ENCODE assay signal across 1 cellular context in genomic region chr3:195425849-195426248, GRCh38.
TF ChIP-seq lines count a peak whose summit lies in the region.

No MANE protein-coding gene starts in this region.

TF ChIP-seq in HEK293, 187 proteins besides CTCF, POLR2A, EP300 and RAD21 (continued from another document and continues in another):
- no peak for TF ChIP-seq PRDM2 (tag by site-specific recombination; IDR thresholded peaks at IDR 0.05; ENCODE audit: borderline replicate concordance)
- TF ChIP-seq ZNF2 (tag by site-specific recombination; IDR thresholded peaks at IDR 0.05), result peak; percentile 79; the same call in 1 of the 2 replicates
- no peak for TF ChIP-seq HOXA7 (CRISPR knock-in tag; IDR thresholded peaks at IDR 0.05; ENCODE audit: borderline replicate concordance)
- peak; percentile 65; the same call in 1 of the 2 replicates for TF ChIP-seq OVOL3 (tag by site-specific recombination; IDR thresholded peaks at IDR 0.05)
- peak; percentile 89 for TF ChIP-seq OSR2 (tag by site-specific recombination; IDR thresholded peaks at IDR 0.05)
- no peak for TF ChIP-seq ZNF514 (tag by site-specific recombination; IDR thresholded peaks at IDR 0.05)
- peak; percentile 92 for TF ChIP-seq ZNF580 (tag by site-specific recombination; IDR thresholded peaks at IDR 0.05)
- no peak for TF ChIP-seq ZNF585B (tag by site-specific recombination; IDR thresholded peaks at IDR 0.05)
- TF ChIP-seq BCL11A (tag by site-specific recombination; IDR thresholded peaks at IDR 0.05; ENCODE audit: low read depth), result peak; percentile 63; the same call in 1 of the 2 replicates
- TF ChIP-seq ZFP69B (tag by site-specific recombination; IDR thresholded peaks at IDR 0.05), result 0 out of 2 replicates have a peak, but pooled peaks have one; percentile 52
- TF ChIP-seq GLIS1 (tag by site-specific recombination; IDR thresholded peaks at IDR 0.05), result no peak
- TF ChIP-seq, protein P1, sequence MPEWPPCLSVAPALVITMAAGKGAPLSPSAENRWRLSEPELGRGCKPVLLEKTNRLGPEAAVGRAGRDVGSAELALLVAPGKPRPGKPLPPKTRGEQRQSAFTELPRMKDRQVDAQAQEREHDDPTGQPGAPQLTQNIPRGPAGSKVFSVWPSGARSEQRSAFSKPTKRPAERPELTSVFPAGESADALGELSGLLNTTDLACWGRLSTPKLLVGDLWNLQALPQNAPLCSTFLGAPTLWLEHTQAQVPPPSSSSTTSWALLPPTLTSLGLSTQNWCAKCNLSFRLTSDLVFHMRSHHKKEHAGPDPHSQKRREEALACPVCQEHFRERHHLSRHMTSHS (tag by site-specific recombination; IDR thresholded peaks at IDR 0.05), result no peak
- TF ChIP-seq GLI2 (tag by site-specific recombination; IDR thresholded peaks at IDR 0.05; ENCODE audit: borderline replicate concordance, low read depth), result peak; percentile 88
- peak; percentile 35; the same call in 1 of the 2 replicates for TF ChIP-seq ZNF24 (tag by site-specific recombination; IDR thresholded peaks at IDR 0.05)
- TF ChIP-seq ZNF560 (tag by site-specific recombination; IDR thresholded peaks at IDR 0.05; ENCODE audit: borderline replicate concordance), result no peak
- TF ChIP-seq, protein P2, sequence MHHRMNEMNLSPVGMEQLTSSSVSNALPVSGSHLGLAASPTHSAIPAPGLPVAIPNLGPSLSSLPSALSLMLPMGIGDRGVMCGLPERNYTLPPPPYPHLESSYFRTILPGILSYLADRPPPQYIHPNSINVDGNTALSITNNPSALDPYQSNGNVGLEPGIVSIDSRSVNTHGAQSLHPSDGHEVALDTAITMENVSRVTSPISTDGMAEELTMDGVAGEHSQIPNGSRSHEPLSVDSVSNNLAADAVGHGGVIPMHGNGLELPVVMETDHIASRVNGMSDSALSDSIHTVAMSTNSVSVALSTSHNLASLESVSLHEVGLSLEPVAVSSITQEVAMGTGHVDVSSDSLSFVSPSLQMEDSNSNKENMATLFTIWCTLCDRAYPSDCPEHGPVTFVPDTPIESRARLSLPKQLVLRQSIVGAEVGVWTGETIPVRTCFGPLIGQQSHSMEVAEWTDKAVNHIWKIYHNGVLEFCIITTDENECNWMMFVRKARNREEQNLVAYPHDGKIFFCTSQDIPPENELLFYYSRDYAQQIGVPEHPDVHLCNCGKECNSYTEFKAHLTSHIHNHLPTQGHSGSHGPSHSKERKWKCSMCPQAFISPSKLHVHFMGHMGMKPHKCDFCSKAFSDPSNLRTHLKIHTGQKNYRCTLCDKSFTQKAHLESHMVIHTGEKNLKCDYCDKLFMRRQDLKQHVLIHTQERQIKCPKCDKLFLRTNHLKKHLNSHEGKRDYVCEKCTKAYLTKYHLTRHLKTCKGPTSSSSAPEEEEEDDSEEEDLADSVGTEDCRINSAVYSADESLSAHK (tag by site-specific recombination; IDR thresholded peaks at IDR 0.05), result no peak
- no peak for TF ChIP-seq ZSCAN5A (tag by site-specific recombination; IDR thresholded peaks at IDR 0.05)
- no peak for TF ChIP-seq ZBTB7A (tag by site-specific recombination; IDR thresholded peaks at IDR 0.05; ENCODE audit: low read depth)
- TF ChIP-seq KLF1 (tag by site-specific recombination; IDR thresholded peaks at IDR 0.05), result no peak
- no peak for TF ChIP-seq ZNF223 (tag by site-specific recombination; IDR thresholded peaks at IDR 0.05)
- peak; percentile 25; the same call in 1 of the 2 replicates for TF ChIP-seq ZBTB8A (tag by site-specific recombination; IDR thresholded peaks at IDR 0.05)
- TF ChIP-seq ZNF707 (tag by site-specific recombination; IDR thresholded peaks at IDR 0.05), result 0 out of 2 replicates have a peak, but pooled peaks have one; percentile 6
- TF ChIP-seq GLI4 (tag by site-specific recombination; IDR thresholded peaks at IDR 0.05), result no peak
- TF ChIP-seq ZNF645 (tag by site-specific recombination; IDR thresholded peaks at IDR 0.05), result no peak
- TF ChIP-seq ZNF169 (tag by site-specific recombination; IDR thresholded peaks at IDR 0.05), result no peak
- TF ChIP-seq ZNF146 (tag by site-specific recombination; IDR thresholded peaks at IDR 0.05), result peak; percentile 54; the same call in 1 of the 2 replicates
- TF ChIP-seq ZNF10 (tag by site-specific recombination; IDR thresholded peaks at IDR 0.05), result peak; percentile 27; the same call in 1 of the 2 replicates
- TF ChIP-seq ZNF202 (tag by site-specific recombination; IDR thresholded peaks at IDR 0.05; ENCODE audit: borderline replicate concordance), result no peak
- TF ChIP-seq, protein P3, sequence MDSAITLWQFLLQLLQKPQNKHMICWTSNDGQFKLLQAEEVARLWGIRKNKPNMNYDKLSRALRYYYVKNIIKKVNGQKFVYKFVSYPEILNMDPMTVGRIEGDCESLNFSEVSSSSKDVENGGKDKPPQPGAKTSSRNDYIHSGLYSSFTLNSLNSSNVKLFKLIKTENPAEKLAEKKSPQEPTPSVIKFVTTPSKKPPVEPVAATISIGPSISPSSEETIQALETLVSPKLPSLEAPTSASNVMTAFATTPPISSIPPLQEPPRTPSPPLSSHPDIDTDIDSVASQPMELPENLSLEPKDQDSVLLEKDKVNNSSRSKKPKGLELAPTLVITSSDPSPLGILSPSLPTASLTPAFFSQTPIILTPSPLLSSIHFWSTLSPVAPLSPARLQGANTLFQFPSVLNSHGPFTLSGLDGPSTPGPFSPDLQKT (IDR thresholded peaks at IDR 0.05; ENCODE audit: borderline replicate concordance, low read depth, low read length), result no peak
- TF ChIP-seq ZNF174 (tag by site-specific recombination; IDR thresholded peaks at IDR 0.05), result no peak
- TF ChIP-seq ZNF768 (tag by site-specific recombination; IDR thresholded peaks at IDR 0.05), result no peak
- TF ChIP-seq PRDM6 (tag by site-specific recombination; IDR thresholded peaks at IDR 0.05), result peak; percentile 82
- TF ChIP-seq ZBTB17 (tag by site-specific recombination; IDR thresholded peaks at IDR 0.05), result peak; percentile 98
- no peak for TF ChIP-seq ZNF266 (tag by site-specific recombination; IDR thresholded peaks at IDR 0.05; ENCODE audit: low read depth)
- TF ChIP-seq ZNF596 (tag by site-specific recombination; IDR thresholded peaks at IDR 0.05), result no peak
- no peak for TF ChIP-seq ZNF544 (tag by site-specific recombination; IDR thresholded peaks at IDR 0.05)
- TF ChIP-seq ZNF658 (tag by site-specific recombination; IDR thresholded peaks at IDR 0.05), result peak; percentile 35; the same call in 1 of the 2 replicates
- no peak for TF ChIP-seq ZNF133 (tag by site-specific recombination; IDR thresholded peaks at IDR 0.05)
- no peak for TF ChIP-seq ZNF157 (tag by site-specific recombination; IDR thresholded peaks at IDR 0.05)
- TF ChIP-seq ZNF777 (tag by site-specific recombination; IDR thresholded peaks at IDR 0.05; ENCODE audit: borderline replicate concordance), result no peak
- no peak for TF ChIP-seq PBX3 (CRISPR knock-in tag; IDR thresholded peaks at IDR 0.05)
- peak; percentile 95 for TF ChIP-seq KLF17 (tag by site-specific recombination; IDR thresholded peaks at IDR 0.05)
- no peak for TF ChIP-seq ZNF610 (tag by site-specific recombination; IDR thresholded peaks at IDR 0.05; ENCODE audit: borderline replicate concordance)
